26 cellular contexts compared by ENCODE assay signal in the genomic region with DNA sequence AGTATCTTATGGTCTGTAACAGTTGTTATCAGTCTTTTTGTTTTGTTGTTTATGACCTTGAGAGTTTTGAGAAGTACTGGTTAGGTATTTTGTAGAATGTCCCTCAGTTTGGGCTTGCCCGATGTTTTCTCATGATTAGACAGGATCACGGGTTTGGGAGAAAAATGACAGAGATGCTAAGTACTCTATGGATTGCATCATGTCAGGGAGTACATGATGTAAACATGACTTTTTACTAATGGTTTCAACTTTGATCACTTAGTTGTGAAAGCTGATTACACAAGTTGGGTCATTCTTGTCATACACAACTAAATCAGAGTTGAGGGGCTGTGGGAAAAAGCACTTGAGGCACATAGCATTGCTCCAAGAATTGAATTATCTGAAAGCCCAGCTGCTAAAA.
DNase-seq lines count a peak whose midpoint lies in the region; ATAC-seq, FAIRE-seq and TF ChIP-seq lines count a peak whose summit lies in the region.
"Had no signal": no experiment of that assay in that cellular context is flagged by ENCODE, and none has a peak within 500 bp of the region (broad histone marks: within the 10 kb centered on the region; RNA-seq: fewer than 3 reads in every experiment).

No MANE protein-coding gene starts in this region.

- H2BK5ac ChIP-seq in neuronal stem cell (ENCODE audit: low read length): no peak overlapping the region

- peak overlapping the region in 1 of 2 donors; percentile 68 for H3K27ac Mint-ChIP-seq in stimulated activated naive CD8-positive, alpha-beta T cell treated with anti-CD3 and anti-CD28 coated beads, Interleukin-15, amount 100 ng/mL, for 72 hours
- peak overlapping the region; percentile 5 for H3K27ac Mint-ChIP-seq in astrocyte (ENCODE audit: unreplicated experiment)
- H3K27ac Mint-ChIP-seq: activated naive CD8-positive, alpha-beta T cell treated with anti-CD3 and anti-CD28 coated beads, Interleukin-2, amount 50 U/mL, for 24 hours; T-helper 1 cell treated with Interleukin-12 subunit alpha and Interleukin-12 subunit beta and Interleukin-4 antibody, amounts not matched to agents 30 μg/mL and 1 μg/mL, for 36 hours had no signal

- H3K4me1 ChIP-seq in astrocyte (ENCODE audit: insufficient read depth, low read length) (no peaks in the 10 kb centered on the region), neuronal stem cell (ENCODE audit: control insufficient read depth in 2 of 2, insufficient read depth in 1 of 2, low read depth in 1 of 2, low read length in 2 of 2) (peaks cover 0 to 2% of the 10 kb centered on the region in 2 donors)
- H3K4me1 ChIP-seq: foreskin keratinocyte, spleen had no signal

- no peak overlapping the region for H2BK15ac ChIP-seq in neuronal stem cell (ENCODE audit: low read length)

- no peak overlapping the region for H3K4me3 ChIP-seq in astrocyte (ENCODE audit: insufficient read depth, low read depth, low read length)
- no peak overlapping the region for H3K4me3 ChIP-seq in neuronal stem cell (ENCODE audit: low read length in 2 of 2)
- H3K4me3 ChIP-seq: coronary artery, spleen had no signal

- H2AFZ ChIP-seq in astrocyte (ENCODE audit: low read depth, low read length) (no peak overlapping the region), neuronal stem cell (ENCODE audit: low read length) (no peak overlapping the region)

- H3K4me3 Mint-ChIP-seq in stimulated activated naive CD8-positive, alpha-beta T cell treated with anti-CD3 and anti-CD28 coated beads, Interleukin-15, amount 100 ng/mL, for 72 hours: no peak overlapping the region
- no peak overlapping the region for H3K4me3 Mint-ChIP-seq in astrocyte (ENCODE audit: unreplicated experiment)
- H3K4me3 Mint-ChIP-seq: activated naive CD8-positive, alpha-beta T cell treated with anti-CD3 and anti-CD28 coated beads, Interleukin-2, amount 50 U/mL, for 24 hours; T-helper 1 cell treated with Interleukin-12 subunit alpha and Interleukin-12 subunit beta and Interleukin-4 antibody, amounts not matched to agents 30 μg/mL and 1 μg/mL, for 36 hours had no signal

- no peak for TF ChIP-seq CTCF in astrocyte (IDR thresholded peaks at IDR 0.05; ENCODE audit: insufficient read depth, low read depth, low read length)

- H3K36me3 ChIP-seq in astrocyte (ENCODE audit: insufficient read depth, low read length) (no peaks in the 10 kb centered on the region), neuronal stem cell (replicated peaks in 1 of 2; ENCODE audit: control insufficient read depth in 2 of 2, insufficient read depth in 2 of 2, low read length in 2 of 2) (no peaks in the 10 kb centered on the region)
- H3K36me3 ChIP-seq: brain microvascular endothelial cell, spleen had no signal

- H3K27me3 Mint-ChIP-seq in stimulated activated naive CD8-positive, alpha-beta T cell treated with anti-CD3 and anti-CD28 coated beads, Interleukin-15, amount 100 ng/mL, for 72 hours: no peaks in the 10 kb centered on the region
- H3K27me3 Mint-ChIP-seq in astrocyte (ENCODE audit: low read depth, unreplicated experiment): no peaks in the 10 kb centered on the region

- H3K36me3 Mint-ChIP-seq in astrocyte (ENCODE audit: low read depth, unreplicated experiment): no peaks in the 10 kb centered on the region

- H3K79me1 ChIP-seq in neuronal stem cell (ENCODE audit: low read depth, low read length): no peaks in the 10 kb centered on the region

- no peaks in the 10 kb centered on the region for H4K20me1 ChIP-seq in astrocyte (ENCODE audit: insufficient read depth, low read length)

- no peak overlapping the region for H2BK120ac ChIP-seq in neuronal stem cell (ENCODE audit: low read depth, low read length)

- H3K9me3 ChIP-seq in astrocyte (ENCODE audit: insufficient read depth, low read depth, low read length) (no peaks in the 10 kb centered on the region), neuronal stem cell (replicated peaks in 1 of 2; ENCODE audit: control insufficient read depth in 2 of 2, insufficient read depth in 1 of 2, low read depth in 1 of 2, low read length in 2 of 2) (no peaks in the 10 kb centered on the region)

- no peak overlapping the region for H3K18ac ChIP-seq in neuronal stem cell (ENCODE audit: low read length)

- WGBS in neuronal stem cell (ENCODE audit: extremely low coverage in 2 of 2, insufficient read length in 2 of 2, insufficient replicate concordance in 1 of 2), 2 donors: no CpG with 5 or more reads among the region's 2 CpGs

- H3K14ac ChIP-seq in neuronal stem cell (ENCODE audit: low read length): no peak overlapping the region

- DNase-seq in stimulated activated naive CD8-positive, alpha-beta T cell treated with anti-CD3 and anti-CD28 coated beads, Interleukin-15, amount 100 ng/mL, for 72 hours: no peak
- DNase-seq in stimulated activated naive CD8-positive, alpha-beta T cell treated with anti-CD3 and anti-CD28 coated beads, Interleukin-15, Interleukin-2, amounts not matched to agents 100 U/mL and 50 U/mL, for 24 hours: no peak
- DNase-seq in astrocyte (ENCODE audit: low read depth) (no peak), iris pigment epithelial cell (ENCODE audit: low read depth) (peak; percentile 81), DMS 273 treated with DMSO at 0.1 percent for 48 hours (lab: John Stamatoyannopoulos, UW) (no peak), neuronal stem cell (ENCODE audit: low spot score) (no peak)
- no peak for DNase-seq in activated T-cell treated with anti-CD3 and anti-CD28 coated beads, Interleukin-2, amount 50 U/mL, for 48 hours
- DNase-seq: ACHN; activated CD8-positive, alpha-beta memory T cell treated with anti-CD3 and anti-CD28 coated beads, Interleukin-2, amount 50 U/mL, for 48 hours; activated gamma-delta T cell; activated naive CD8-positive, alpha-beta T cell treated with anti-CD3 and anti-CD28 coated beads, Interleukin-2, amount 50 U/mL, for 24 hours; brain microvascular endothelial cell; C1 segment of cervical spinal cord; EL; foreskin keratinocyte; GOT3; hypothalamus; NCI-H1436; NCI-H510A treated with DMSO at 0.1 percent for 48 hours; spleen; stimulated activated CD4-positive, alpha-beta T cell treated with anti-CD3 and anti-CD28 coated beads, Interleukin-4, amount 100 ng/mL, for 24 hours had no signal

- H3K79me2 ChIP-seq in astrocyte (ENCODE audit: insufficient read depth, low read length): no peaks in the 10 kb centered on the region

- no peak overlapping the region for H4K91ac ChIP-seq in neuronal stem cell (ENCODE audit: low read depth, low read length, poor library complexity)

- H3K23ac ChIP-seq in neuronal stem cell (ENCODE audit: low read depth, low read length, poor library complexity): no peak overlapping the region

- H3K4ac ChIP-seq in neuronal stem cell (ENCODE audit: low read length): no peak overlapping the region

- peak; percentile 54 for ATAC-seq in stimulated activated naive CD8-positive, alpha-beta T cell treated with anti-CD3 and anti-CD28 coated beads, Interleukin-15, amount 100 ng/mL, for 72 hours
- ATAC-seq in stimulated activated naive CD8-positive, alpha-beta T cell treated with anti-CD3 and anti-CD28 coated beads, Interleukin-15, Interleukin-2, amounts not matched to agents 100 U/mL and 50 U/mL, for 24 hours: no peak
- no peak for ATAC-seq in HG03457 (IDR thresholded peaks at IDR 0.05; ENCODE audit: unreplicated experiment)
- ATAC-seq: activated naive CD8-positive, alpha-beta T cell treated with anti-CD3 and anti-CD28 coated beads, Interleukin-2, amount 50 U/mL, for 24 hours; foreskin keratinocyte had no signal

- no peak overlapping the region for H2BK12ac ChIP-seq in neuronal stem cell (ENCODE audit: low read length)

- H4K8ac ChIP-seq in neuronal stem cell (ENCODE audit: low read depth, low read length): no peak overlapping the region

- H3K27ac ChIP-seq in astrocyte (ENCODE audit: low read depth, low read length) (no peak overlapping the region), neuronal stem cell (replicated peaks; ENCODE audit: low read length) (no peak overlapping the region)
- H3K27ac ChIP-seq: brain microvascular endothelial cell, coronary artery, foreskin keratinocyte, spleen had no signal

- H2AK5ac ChIP-seq in neuronal stem cell (ENCODE audit: low read depth, low read length): no peak overlapping the region

- H3K27me3 ChIP-seq in astrocyte (ENCODE audit: insufficient read depth, low read length): peaks cover 6% of the 10 kb centered on the region
- no peaks in the 10 kb centered on the region for H3K27me3 ChIP-seq in neuronal stem cell (ENCODE audit: control insufficient read depth in 3 of 3, insufficient read depth in 3 of 3, low read depth in 1 of 3, low read length in 3 of 3)
- H3K27me3 ChIP-seq: brain microvascular endothelial cell, spleen had no signal

- peaks cover 0 to 4% of the 10 kb centered on the region in 2 donors for H3K9me3 Mint-ChIP-seq in stimulated activated naive CD8-positive, alpha-beta T cell treated with anti-CD3 and anti-CD28 coated beads, Interleukin-15, amount 100 ng/mL, for 72 hours
- peaks cover 2% of the 10 kb centered on the region for H3K9me3 Mint-ChIP-seq in astrocyte (ENCODE audit: unreplicated experiment)
- H3K9me3 Mint-ChIP-seq: T-helper 1 cell treated with Interleukin-12 subunit alpha and Interleukin-12 subunit beta and Interleukin-4 antibody, amounts not matched to agents 30 μg/mL and 1 μg/mL, for 36 hours had no signal

- H3K9ac ChIP-seq in astrocyte (ENCODE audit: low read length) (no peak overlapping the region), neuronal stem cell (ENCODE audit: low read depth, low read length, poor library complexity) (no peak overlapping the region)

- no peak overlapping the region for H3K4me2 ChIP-seq in astrocyte (ENCODE audit: low read length)
- no peak overlapping the region for H3K4me2 ChIP-seq in neuronal stem cell (ENCODE audit: insufficient read depth, low read length, poor library complexity, severe bottlenecking)

- no peak for FAIRE-seq in astrocyte (lab: Jason Lieb, UNC)
- FAIRE-seq: D721Med, islet of Langerhans had no signal

- no peaks in the 10 kb centered on the region for H3K4me1 Mint-ChIP-seq in stimulated activated naive CD8-positive, alpha-beta T cell treated with anti-CD3 and anti-CD28 coated beads, Interleukin-15, amount 100 ng/mL, for 72 hours
- H3K4me1 Mint-ChIP-seq in astrocyte (ENCODE audit: low read depth, unreplicated experiment): no peaks in the 10 kb centered on the region
- H3K4me1 Mint-ChIP-seq: activated naive CD8-positive, alpha-beta T cell treated with anti-CD3 and anti-CD28 coated beads, Interleukin-2, amount 50 U/mL, for 24 hours had no signal
